In the genomic region with DNA sequence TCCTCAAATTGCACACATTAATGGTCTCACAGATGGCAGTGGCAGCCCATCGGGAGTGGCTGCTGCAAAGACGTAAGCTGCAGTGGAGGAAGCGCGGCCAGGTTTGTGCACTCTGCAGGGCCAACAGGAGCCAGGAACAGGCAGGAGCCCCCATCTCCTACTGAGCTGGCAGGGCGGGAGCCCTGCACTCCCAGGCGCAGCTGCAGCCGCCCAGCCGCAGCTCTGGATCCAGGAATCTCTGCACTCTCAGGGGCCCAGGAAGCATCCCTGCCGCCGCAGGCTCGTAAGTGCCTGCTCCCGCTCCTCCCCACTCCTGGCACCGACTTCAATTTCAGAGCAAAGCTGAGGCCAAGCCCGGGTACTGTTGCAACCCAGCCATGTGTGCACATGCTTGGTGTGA, we compare ENCODE assay signal across 29 cellular contexts. TPM values are rescaled to one million over a fixed set of nuclear protein-coding genes. Genes with fewer than 3 reads are reported as not detected.
"Had no signal": no experiment of that assay in that cellular context is flagged by ENCODE, and none has a peak within 500 bp of the region (broad histone marks: within the 10 kb centered on the region; RNA-seq: fewer than 3 reads in every experiment).

No MANE protein-coding gene starts in this region.

- DNase-seq: colonic mucosa; cortex of kidney; dermis blood vessel endothelial cell; dorsolateral prefrontal cortex; effector CD4-positive, alpha-beta T cell; effector CD8-positive, alpha-beta T cell; effector memory CD4-positive, alpha-beta T cell; effector memory CD8-positive, alpha-beta T cell; endodermal cell; erythroblast; esophagus squamous epithelium; foreskin fibroblast; foreskin keratinocyte; foreskin melanocyte; gastrocnemius medialis; glutamatergic neuron; head of caudate nucleus; heart right ventricle had no signal

- H3K4me3 ChIP-seq: colonic mucosa, coronary artery, dorsolateral prefrontal cortex, esophagus muscularis mucosa, esophagus squamous epithelium, gastrocnemius medialis, gastroesophageal sphincter, heart left ventricle, heart right ventricle had no signal

- H3K27ac ChIP-seq: colonic mucosa, coronary artery, dorsolateral prefrontal cortex, epithelial cell of prostate, esophagus muscularis mucosa, esophagus squamous epithelium, foreskin keratinocyte, gastrocnemius medialis, gastroesophageal sphincter, heart left ventricle, heart right ventricle had no signal

- H3K27me3 Mint-ChIP-seq: dendritic cell treated with granulocyte-macrophage colony-stimulating factor and Interleukin-4, amounts not matched to agents 40 ng/mL and 50 ng/mL, for 4 days; effector memory CD8-positive, alpha-beta T cell had no signal

- H3K27me3 ChIP-seq: colonic mucosa, dorsolateral prefrontal cortex, esophagus muscularis mucosa, esophagus squamous epithelium, foreskin keratinocyte, gastrocnemius medialis, gastroesophageal sphincter, heart left ventricle, heart right ventricle had no signal

- H3K9me3 ChIP-seq: colonic mucosa, esophagus muscularis mucosa, esophagus squamous epithelium, gastrocnemius medialis, gastroesophageal sphincter, heart left ventricle, heart right ventricle had no signal

- H3K4me1 ChIP-seq: colonic mucosa, esophagus muscularis mucosa, esophagus squamous epithelium, foreskin keratinocyte, gastrocnemius medialis, gastroesophageal sphincter, heart left ventricle, heart right ventricle had no signal

- H3K9me3 Mint-ChIP-seq: dendritic cell treated with granulocyte-macrophage colony-stimulating factor and Interleukin-4, amounts not matched to agents 40 ng/mL and 50 ng/mL, for 4 days; effector memory CD8-positive, alpha-beta T cell; endodermal cell had no signal

- H3K27ac Mint-ChIP-seq: dendritic cell treated with granulocyte-macrophage colony-stimulating factor and Interleukin-4, amounts not matched to agents 40 ng/mL and 50 ng/mL, for 4 days; effector memory CD8-positive, alpha-beta T cell; endodermal cell had no signal

- H3K4me3 Mint-ChIP-seq: dendritic cell treated with granulocyte-macrophage colony-stimulating factor and Interleukin-4, amounts not matched to agents 40 ng/mL and 50 ng/mL, for 4 days; effector memory CD8-positive, alpha-beta T cell; endodermal cell had no signal

- FAIRE-seq: colon, endometrium, endothelial cell of umbilical vein, frontal cortex had no signal

- ATAC-seq: effector memory CD8-positive, alpha-beta T cell; esophagus mucosa; foreskin keratinocyte; gastrocnemius medialis; gastroesophageal sphincter; heart left ventricle had no signal

RNA-seq across cellular contexts. Expression of gene RGS9BP, which starts 38.2 kb away (rescaled TPM):
- total RNA-seq: endodermal cell had no signal
- polyA plus RNA-seq: endothelial cell of umbilical vein had no signal
